In the genomic region with DNA sequence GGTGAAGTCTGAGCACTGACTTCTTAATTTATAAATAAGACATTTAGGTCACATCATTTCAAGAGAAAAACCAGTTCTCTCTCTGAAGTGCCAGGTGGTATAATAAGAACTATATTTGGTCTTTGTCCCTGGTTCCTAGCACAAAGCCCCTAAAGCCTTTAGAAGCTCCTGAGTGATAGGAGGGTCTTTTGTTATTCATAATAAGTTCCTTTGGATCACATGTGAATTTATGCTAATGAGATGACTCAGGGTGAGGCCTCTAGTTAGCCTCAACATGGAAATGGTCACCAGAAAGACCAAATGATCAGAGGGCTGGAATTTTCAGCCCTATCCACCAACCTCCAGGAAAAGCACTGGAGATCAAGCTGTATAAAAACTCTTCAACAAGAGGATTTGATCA, we compare ENCODE assay signal across 1 cellular context.
TF ChIP-seq lines count a peak whose summit lies in the region.

No MANE protein-coding gene starts in this region.

TF ChIP-seq in GM23338, 12 proteins besides CTCF, POLR2A, EP300 and RAD21:
- TF ChIP-seq REST (IDR thresholded peaks at IDR 0.05; ENCODE audit: unreplicated experiment) (no peak), NANOG (IDR thresholded peaks at IDR 0.05; ENCODE audit: borderline replicate concordance) (no peak), ZNF331 (CRISPR knock-in tag; IDR thresholded peaks at IDR 0.05; ENCODE audit: low read depth) (no peak), EZH2 (IDR thresholded peaks at IDR 0.05; ENCODE audit: low read depth, unreplicated experiment) (no peak), STAT1 (IDR thresholded peaks at IDR 0.05; ENCODE audit: unreplicated experiment) (no peak), EZH2phosphoT487 (IDR thresholded peaks at IDR 0.05; ENCODE audit: unreplicated experiment) (no peak), ETS1 (IDR thresholded peaks at IDR 0.05) (no peak), ZNF114 (CRISPR knock-in tag; IDR thresholded peaks at IDR 0.05) (no peak), POLR2AphosphoS5 (IDR thresholded peaks at IDR 0.05; ENCODE audit: low read depth) (no peak), JUNB (IDR thresholded peaks at IDR 0.05; ENCODE audit: unreplicated experiment) (no peak)
- TF ChIP-seq, protein P1, sequence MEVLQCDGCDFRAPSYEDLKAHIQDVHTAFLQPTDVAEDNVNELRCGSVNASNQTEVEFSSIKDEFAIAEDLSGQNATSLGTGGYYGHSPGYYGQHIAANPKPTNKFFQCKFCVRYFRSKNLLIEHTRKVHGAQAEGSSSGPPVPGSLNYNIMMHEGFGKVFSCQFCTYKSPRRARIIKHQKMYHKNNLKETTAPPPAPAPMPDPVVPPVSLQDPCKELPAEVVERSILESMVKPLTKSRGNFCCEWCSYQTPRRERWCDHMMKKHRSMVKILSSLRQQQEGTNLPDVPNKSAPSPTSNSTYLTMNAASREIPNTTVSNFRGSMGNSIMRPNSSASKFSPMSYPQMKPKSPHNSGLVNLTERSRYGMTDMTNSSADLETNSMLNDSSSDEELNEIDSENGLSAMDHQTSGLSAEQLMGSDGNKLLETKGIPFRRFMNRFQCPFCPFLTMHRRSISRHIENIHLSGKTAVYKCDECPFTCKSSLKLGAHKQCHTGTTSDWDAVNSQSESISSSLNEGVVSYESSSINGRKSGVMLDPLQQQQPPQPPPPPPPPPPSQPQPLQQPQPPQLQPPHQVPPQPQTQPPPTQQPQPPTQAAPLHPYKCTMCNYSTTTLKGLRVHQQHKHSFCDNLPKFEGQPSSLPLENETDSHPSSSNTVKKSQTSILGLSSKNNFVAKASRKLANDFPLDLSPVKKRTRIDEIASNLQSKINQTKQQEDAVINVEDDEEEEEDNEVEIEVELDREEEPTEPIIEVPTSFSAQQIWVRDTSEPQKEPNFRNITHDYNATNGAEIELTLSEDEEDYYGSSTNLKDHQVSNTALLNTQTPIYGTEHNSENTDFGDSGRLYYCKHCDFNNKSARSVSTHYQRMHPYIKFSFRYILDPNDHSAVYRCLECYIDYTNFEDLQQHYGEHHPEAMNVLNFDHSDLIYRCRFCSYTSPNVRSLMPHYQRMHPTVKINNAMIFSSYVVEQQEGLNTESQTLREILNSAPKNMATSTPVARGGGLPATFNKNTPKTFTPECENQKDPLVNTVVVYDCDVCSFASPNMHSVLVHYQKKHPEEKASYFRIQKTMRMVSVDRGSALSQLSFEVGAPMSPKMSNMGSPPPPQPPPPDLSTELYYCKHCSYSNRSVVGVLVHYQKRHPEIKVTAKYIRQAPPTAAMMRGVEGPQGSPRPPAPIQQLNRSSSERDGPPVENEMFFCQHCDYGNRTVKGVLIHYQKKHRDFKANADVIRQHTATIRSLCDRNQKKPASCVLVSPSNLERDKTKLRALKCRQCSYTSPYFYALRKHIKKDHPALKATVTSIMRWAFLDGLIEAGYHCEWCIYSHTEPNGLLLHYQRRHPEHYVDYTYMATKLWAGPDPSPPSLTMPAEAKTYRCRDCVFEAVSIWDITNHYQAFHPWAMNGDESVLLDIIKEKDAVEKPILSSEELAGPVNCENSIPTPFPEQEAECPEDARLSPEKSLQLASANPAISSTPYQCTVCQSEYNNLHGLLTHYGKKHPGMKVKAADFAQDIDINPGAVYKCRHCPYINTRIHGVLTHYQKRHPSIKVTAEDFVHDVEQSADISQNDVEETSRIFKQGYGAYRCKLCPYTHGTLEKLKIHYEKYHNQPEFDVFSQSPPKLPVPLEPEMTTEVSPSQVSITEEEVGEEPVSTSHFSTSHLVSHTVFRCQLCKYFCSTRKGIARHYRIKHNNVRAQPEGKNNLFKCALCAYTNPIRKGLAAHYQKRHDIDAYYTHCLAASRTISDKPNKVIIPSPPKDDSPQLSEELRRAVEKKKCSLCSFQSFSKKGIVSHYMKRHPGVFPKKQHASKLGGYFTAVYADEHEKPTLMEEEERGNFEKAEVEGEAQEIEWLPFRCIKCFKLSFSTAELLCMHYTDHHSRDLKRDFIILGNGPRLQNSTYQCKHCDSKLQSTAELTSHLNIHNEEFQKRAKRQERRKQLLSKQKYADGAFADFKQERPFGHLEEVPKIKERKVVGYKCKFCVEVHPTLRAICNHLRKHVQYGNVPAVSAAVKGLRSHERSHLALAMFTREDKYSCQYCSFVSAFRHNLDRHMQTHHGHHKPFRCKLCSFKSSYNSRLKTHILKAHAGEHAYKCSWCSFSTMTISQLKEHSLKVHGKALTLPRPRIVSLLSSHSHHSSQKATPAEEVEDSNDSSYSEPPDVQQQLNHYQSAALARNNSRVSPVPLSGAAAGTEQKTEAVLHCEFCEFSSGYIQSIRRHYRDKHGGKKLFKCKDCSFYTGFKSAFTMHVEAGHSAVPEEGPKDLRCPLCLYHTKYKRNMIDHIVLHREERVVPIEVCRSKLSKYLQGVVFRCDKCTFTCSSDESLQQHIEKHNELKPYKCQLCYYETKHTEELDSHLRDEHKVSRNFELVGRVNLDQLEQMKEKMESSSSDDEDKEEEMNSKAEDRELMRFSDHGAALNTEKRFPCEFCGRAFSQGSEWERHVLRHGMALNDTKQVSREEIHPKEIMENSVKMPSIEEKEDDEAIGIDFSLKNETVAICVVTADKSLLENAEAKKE (CRISPR knock-in tag; IDR thresholded peaks at IDR 0.05), result no peak; the same call in 1 of the 2 replicates
